Comparison of ENCODE assay signal across 16 cellular contexts in genomic region chr12:104356231-104357115, GRCh38. TPM values are rescaled to one million over a fixed set of nuclear protein-coding genes. Genes with fewer than 3 reads are reported as not detected.
DNase-seq lines count a peak whose midpoint lies in the region; ATAC-seq and TF ChIP-seq lines count a peak whose summit lies in the region.
"Had no signal": no experiment of that assay in that cellular context is flagged by ENCODE, and none has a peak within 500 bp of the region (broad histone marks: within the 10 kb centered on the region; RNA-seq: fewer than 3 reads in every experiment).

No MANE protein-coding gene starts in this region.

- H3K4me3 ChIP-seq in fibroblast of villous mesenchyme (ENCODE audit: low read depth, low read length): no peak overlapping the region
- no peak overlapping the region for H3K4me3 ChIP-seq in vagina

- DNase-seq in Right ventricle myocardium inferior (ENCODE audit: missing footprints) (no peak), cardiac septum (ENCODE audit: low spot score) (no peak), T-helper 17 cell (no peak), fibroblast of villous mesenchyme (ENCODE audit: low read depth) (peak; percentile 36), vagina (ENCODE audit: extremely low spot score in 2 of 2) (peak; percentile 49 to 56), NOMO-1 (lab: John Stamatoyannopoulos, UW; ENCODE audit: unreplicated experiment in 2 of 2) (no peak), mesothelial cell of epicardium (ENCODE audit: low spot score in 2 of 2, unreplicated experiment in 2 of 2) (no peak)
- DNase-seq: activated CD4-positive, alpha-beta T cell treated with anti-CD3 and anti-CD28 coated beads for 48 hours; activated naive CD8-positive, alpha-beta T cell treated with anti-CD3 and anti-CD28 coated beads for 36 hours; CD8-positive, alpha-beta memory T cell; effector CD4-positive, alpha-beta T cell; NCI-H1930; NCI-H524; stimulated activated naive CD8-positive, alpha-beta T cell treated with anti-CD3 and anti-CD28 coated beads, Interleukin-15, Interleukin-2, amounts not matched to agents 100 U/mL and 50 U/mL, for 24 hours had no signal

- no peak overlapping the region for H3K27ac ChIP-seq in vagina

- peaks cover 15% of the 10 kb centered on the region for H3K9me3 Mint-ChIP-seq in mesothelial cell of epicardium
- H3K9me3 Mint-ChIP-seq: CD8-positive, alpha-beta memory T cell had no signal

- peak overlapping the region; percentile 76 for H3K27ac Mint-ChIP-seq in T-helper 17 cell
- H3K27ac Mint-ChIP-seq in mesothelial cell of epicardium: no peak overlapping the region
- H3K27ac Mint-ChIP-seq: activated naive CD8-positive, alpha-beta T cell treated with anti-CD3 and anti-CD28 coated beads for 36 hours had no signal

- H3K4me3 Mint-ChIP-seq in T-helper 17 cell (no peak overlapping the region), mesothelial cell of epicardium (no peak overlapping the region)
- H3K4me3 Mint-ChIP-seq: activated naive CD8-positive, alpha-beta T cell treated with anti-CD3 and anti-CD28 coated beads for 36 hours; CD8-positive, alpha-beta memory T cell; neural crest cell had no signal

- H3K4me1 Mint-ChIP-seq in T-helper 17 cell: peaks cover 13% of the 10 kb centered on the region
- H3K4me1 Mint-ChIP-seq in mesothelial cell of epicardium: no peaks in the 10 kb centered on the region
- H3K4me1 Mint-ChIP-seq: CD8-positive, alpha-beta memory T cell had no signal

- no peak for TF ChIP-seq POLR2A in vagina (IDR thresholded peaks at IDR 0.05)

- no peaks in the 10 kb centered on the region for H3K27me3 ChIP-seq in vagina

- H3K27me3 Mint-ChIP-seq in T-helper 17 cell: no peaks in the 10 kb centered on the region
- H3K27me3 Mint-ChIP-seq in mesothelial cell of epicardium (ENCODE audit: low read depth): no peaks in the 10 kb centered on the region
- H3K27me3 Mint-ChIP-seq: activated naive CD8-positive, alpha-beta T cell treated with anti-CD3 and anti-CD28 coated beads for 36 hours; CD8-positive, alpha-beta memory T cell had no signal

- no peak for TF ChIP-seq CTCF in fibroblast of villous mesenchyme (IDR thresholded peaks at IDR 0.05; ENCODE audit: insufficient read depth, low read depth, low read length)
- no peak for TF ChIP-seq CTCF in vagina (IDR thresholded peaks at IDR 0.05)
- no peak for TF ChIP-seq CTCF in mesothelial cell of epicardium (IDR thresholded peaks at IDR 0.05; ENCODE audit: unreplicated experiment)

- intact Hi-C loops in Right ventricle myocardium inferior (cut with DNase I) (loop anchor here (5.0 kb wide), 1 partner anchor 139 kb away; the partner anchor contains the start of gene TXNRD1), cardiac septum (cut with DNase I) (no loop called here), vagina (cut with DNase I) (loop anchor here (5.0 kb wide), 1 partner anchor 149 kb away; no protein-coding TSS in a partner anchor)

- H3K36me3 ChIP-seq in vagina: peaks cover 0 to 3% of the 10 kb centered on the region in 2 donors

- ATAC-seq in Right ventricle myocardium inferior (peak; percentile 32), T-helper 17 cell (no peak), GM18873 (IDR thresholded peaks at IDR 0.05; ENCODE audit: low FRiP score, unreplicated experiment) (no peak)
- ATAC-seq: stimulated activated naive CD8-positive, alpha-beta T cell treated with anti-CD3 and anti-CD28 coated beads, Interleukin-15, Interleukin-2, amounts not matched to agents 100 U/mL and 50 U/mL, for 24 hours had no signal

- H3K9me3 ChIP-seq in T-helper 17 cell (ENCODE audit: control insufficient read depth, low read length, poor library complexity, severe bottlenecking): no peaks in the 10 kb centered on the region
- H3K9me3 ChIP-seq in vagina: no peaks in the 10 kb centered on the region

- H3K36me3 Mint-ChIP-seq in T-helper 17 cell (ENCODE audit: low read depth) (no peaks in the 10 kb centered on the region), mesothelial cell of epicardium (peaks cover 8% of the 10 kb centered on the region)

- H3K4me1 ChIP-seq in vagina: no peaks in the 10 kb centered on the region

RNA-seq across cellular contexts. Expression of gene EID3, which starts 52.9 kb away (rescaled TPM):
- total RNA-seq in Right ventricle myocardium inferior: 0.49 TPM
- 2.1 TPM for total RNA-seq in cardiac septum
- total RNA-seq in T-helper 17 cell: 10 to 100 TPM; 12.2 to 13.7 TPM
- 11.6 and 25.0 TPM in 2 replicates for total RNA-seq in fibroblast of villous mesenchyme
- 9.1 TPM for total RNA-seq in vagina
- total RNA-seq in mesothelial cell of epicardium: 4.5 to 5.7 TPM (median 5.6 TPM) in 3 replicates

Comparison
In these comparisons a context has a peak if more than half of its experiments do, and no peak if none do; other contexts are left out.
1. DNase-seq: peak in fibroblast of villous mesenchyme (single experiment) and vagina (2 of 2); none in Right ventricle myocardium inferior (single experiment), cardiac septum (single experiment), T-helper 17 cell (0 of 3), NOMO-1 (0 of 2) and mesothelial cell of epicardium (0 of 2).